In genomic region chr19:39212377-39212742, GRCh38 we compare ENCODE assay signal across 9 cellular contexts. TPM values are rescaled to one million over a fixed set of nuclear protein-coding genes. Genes with fewer than 3 reads are reported as not detected.
A peak's percentile ranks its signal among the peaks of the same experiment; 100 is the strongest.
DNase-seq lines count a peak whose midpoint lies in the region; ATAC-seq and TF ChIP-seq lines count a peak whose summit lies in the region.
"Had no signal": no experiment of that assay in that cellular context is flagged by ENCODE, and none has a peak within 500 bp of the region (broad histone marks: within the 10 kb centered on the region; RNA-seq: fewer than 3 reads in every experiment).

No MANE protein-coding gene starts in this region.

- TF ChIP-seq CTCF in CD8-positive, alpha-beta T cell (IDR thresholded peaks at IDR 0.05), result peak; percentile 47
- TF ChIP-seq CTCF in activated CD8-positive, alpha-beta T cell treated with anti-CD3 and anti-CD28 coated beads for 36 hours (IDR thresholded peaks at IDR 0.05), result peak; percentile 68
- peak; percentile 23 for TF ChIP-seq CTCF in fibroblast of the aortic adventitia (IDR thresholded peaks at IDR 0.05; ENCODE audit: insufficient read depth, low read length)
- TF ChIP-seq CTCF in prostate gland (IDR thresholded peaks at IDR 0.05), result peak in 1 of 4 experiments; percentile 22
- no peak for TF ChIP-seq CTCF in sigmoid colon (IDR thresholded peaks at IDR 0.05)

- WGBS in prostate gland, result 23% methylated on average over 8 of the region's 8 CpGs
- 17 to 27% methylated on average over 8 of the region's 8 CpGs for WGBS in sigmoid colon, 2 donors

- H3K27me3 Mint-ChIP-seq in CD8-positive, alpha-beta T cell (ENCODE audit: low read depth), result peaks cover 10% of the 10 kb centered on the region
- peaks cover 5% of the 10 kb centered on the region for H3K27me3 Mint-ChIP-seq in activated CD8-positive, alpha-beta T cell treated with anti-CD3 and anti-CD28 coated beads for 36 hours

- no peak overlapping the region for H3K27ac Mint-ChIP-seq in CD8-positive, alpha-beta T cell
- no peak overlapping the region for H3K27ac Mint-ChIP-seq in activated CD8-positive, alpha-beta T cell treated with anti-CD3 and anti-CD28 coated beads for 36 hours

- TF ChIP-seq POLR2A in prostate gland (IDR thresholded peaks at IDR 0.05), result no peak
- TF ChIP-seq POLR2A in sigmoid colon (IDR thresholded peaks at IDR 0.05), result no peak

- peak; percentile 28 to 78 (median 54) for DNase-seq in CD8-positive, alpha-beta T cell
- DNase-seq in MG63 (peak; percentile 15), fibroblast of the aortic adventitia (ENCODE audit: low read depth) (peak; percentile 10), prostate gland (ENCODE audit: low spot score) (no peak), sigmoid colon (no peak)
- DNase-seq in activated CD8-positive, alpha-beta T cell treated with anti-CD3 and anti-CD28 coated beads for 36 hours, result peak; percentile 85
- DNase-seq in stimulated activated CD4-positive, alpha-beta T cell treated with anti-CD3 and anti-CD28 coated beads, Interleukin-4, amount 100 ng/mL, for 48 hours (ENCODE audit: low read depth in 2 of 2), result peak; percentile 55 to 56

- H3K27ac ChIP-seq in CD8-positive, alpha-beta T cell (ENCODE audit: low read depth, low read length), result no peak overlapping the region
- H3K27ac ChIP-seq in prostate gland (no peak overlapping the region), sigmoid colon (no peak overlapping the region)

- no peak overlapping the region for H3K4me3 Mint-ChIP-seq in CD8-positive, alpha-beta T cell
- H3K4me3 Mint-ChIP-seq in activated CD8-positive, alpha-beta T cell treated with anti-CD3 and anti-CD28 coated beads for 36 hours, result no peak overlapping the region

- no peaks in the 10 kb centered on the region for H3K36me3 Mint-ChIP-seq in CD8-positive, alpha-beta T cell
- no peaks in the 10 kb centered on the region for H3K36me3 Mint-ChIP-seq in activated CD8-positive, alpha-beta T cell treated with anti-CD3 and anti-CD28 coated beads for 36 hours (ENCODE audit: low read depth)

- CTCF ChIA-PET in CD8-positive, alpha-beta T cell (lab: Charles Lee), result interaction anchor here (0.5 to 3.8 kb wide), 7 partner anchors 89 to 215 kb away, joined by 3 to 20 read pairs (median 4); partner anchors contain the start of gene GMFG
- CTCF ChIA-PET in activated CD8-positive, alpha-beta T cell treated with anti-CD3 and anti-CD28 coated beads for 36 hours (lab: Charles Lee), result interaction anchor here (0.6 to 3.4 kb wide), 10 partner anchors 9 to 221 kb away, joined by 3 to 15 read pairs (median 4); partner anchors contain the start of genes PLEKHG2 and SYCN

- no peaks in the 10 kb centered on the region for H3K36me3 ChIP-seq in CD8-positive, alpha-beta T cell (ENCODE audit: insufficient read depth, low read length)
- no peaks in the 10 kb centered on the region for H3K36me3 ChIP-seq in MG63
- H3K36me3 ChIP-seq in prostate gland, result no peaks in the 10 kb centered on the region
- H3K36me3 ChIP-seq in sigmoid colon, result no peaks in the 10 kb centered on the region

- no peaks in the 10 kb centered on the region for H3K4me1 Mint-ChIP-seq in CD8-positive, alpha-beta T cell (ENCODE audit: low read depth)
- H3K4me1 Mint-ChIP-seq in activated CD8-positive, alpha-beta T cell treated with anti-CD3 and anti-CD28 coated beads for 36 hours (ENCODE audit: low read depth), result no peaks in the 10 kb centered on the region

- H3K9me3 Mint-ChIP-seq in CD8-positive, alpha-beta T cell, result no peaks in the 10 kb centered on the region
- no peaks in the 10 kb centered on the region for H3K9me3 Mint-ChIP-seq in activated CD8-positive, alpha-beta T cell treated with anti-CD3 and anti-CD28 coated beads for 36 hours

- no peak overlapping the region for H3K4me3 ChIP-seq in CD8-positive, alpha-beta T cell (ENCODE audit: low read depth, low read length)
- H3K4me3 ChIP-seq in MG63 (no peak overlapping the region), fibroblast of the aortic adventitia (ENCODE audit: low read depth, low read length) (no peak overlapping the region), prostate gland (no peak overlapping the region), sigmoid colon (no peak overlapping the region)

- TF ChIP-seq EP300 in sigmoid colon (IDR thresholded peaks at IDR 0.05), result no peak

- no peaks in the 10 kb centered on the region for H3K4me1 ChIP-seq in CD8-positive, alpha-beta T cell (ENCODE audit: insufficient read depth, low read length)
- H3K4me1 ChIP-seq in prostate gland (replicated peaks) (no peaks in the 10 kb centered on the region), sigmoid colon (no peaks in the 10 kb centered on the region)

- H3K27me3 ChIP-seq in CD8-positive, alpha-beta T cell (ENCODE audit: insufficient read depth, low read length), result no peaks in the 10 kb centered on the region
- H3K27me3 ChIP-seq in MG63, result no peaks in the 10 kb centered on the region
- H3K27me3 ChIP-seq in prostate gland (replicated peaks; ENCODE audit: insufficient read depth), result no peaks in the 10 kb centered on the region
- peaks cover 0 to 9% (median 0%) of the 10 kb centered on the region in 3 donors for H3K27me3 ChIP-seq in sigmoid colon

- no peaks in the 10 kb centered on the region for H3K9me3 ChIP-seq in CD8-positive, alpha-beta T cell (ENCODE audit: low read length)
- H3K9me3 ChIP-seq in MG63 (no peaks in the 10 kb centered on the region), prostate gland (no peaks in the 10 kb centered on the region), sigmoid colon (peaks cover 0 to 7% (median 3%) of the 10 kb centered on the region in 4 donors)

- POLR2A ChIA-PET in CD8-positive, alpha-beta T cell (lab: Charles Lee), result interaction anchor here (0.7 kb wide), 1 partner anchor 65 kb away, joined by 3 read pairs; no protein-coding TSS in a partner anchor
- POLR2A ChIA-PET in activated CD8-positive, alpha-beta T cell treated with anti-CD3 and anti-CD28 coated beads for 36 hours (lab: Charles Lee), result interaction anchor here (0.7 kb wide), 1 partner anchor 9 kb away, joined by 3 read pairs; no protein-coding TSS in a partner anchor

- peak; percentile 73 for ATAC-seq in CD8-positive, alpha-beta T cell
- ATAC-seq in activated CD8-positive, alpha-beta T cell treated with anti-CD3 and anti-CD28 coated beads for 36 hours, result peak; percentile 98
- ATAC-seq in HG03354 (IDR thresholded peaks at IDR 0.05; ENCODE audit: poor library complexity, severe bottlenecking, unreplicated experiment), result no peak

- intact Hi-C loops in CD8-positive, alpha-beta T cell (cut with DNase I, micrococcal nuclease), result loop anchor here (1.0 to 5.0 kb wide), 3 partner anchors 116 to 200 kb away; partner anchors contain the start of gene PLEKHG2 (in 1 of the 2)
- intact Hi-C loops in activated CD8-positive, alpha-beta T cell treated with anti-CD3 and anti-CD28 coated beads for 36 hours (cut with micrococcal nuclease), result loop anchor here (5.0 kb wide), 1 partner anchor 115 kb away; no protein-coding TSS in a partner anchor
- intact Hi-C loops in prostate gland (cut with DNase I), result no loop called here
- intact Hi-C loops in sigmoid colon (cut with DNase I), result no loop called here

RNA-seq across cellular contexts. Expression of gene SYCN, which starts 8.3 kb away (rescaled TPM):
- not detected for total RNA-seq in CD8-positive, alpha-beta T cell
- not detected in 2 replicates for total RNA-seq in MG63 (2014; rRNA removed; shearing (Covaris generic); ENCODE audit: low replicate concordance)
- not detected for total RNA-seq in activated CD8-positive, alpha-beta T cell treated with anti-CD3 and anti-CD28 coated beads for 36 hours
- total RNA-seq in fibroblast of the aortic adventitia (ENCODE audit: low replicate concordance) (not detected in 2 replicates), prostate gland (100 to 1,000 TPM in 1 of 2 donors, not detected in 1; 165 TPM), sigmoid colon (not detected)
- not detected for polyA plus RNA-seq in sigmoid colon
- total RNA-seq: mononuclear cell had no signal

RNA-seq across cellular contexts. Expression of gene NCCRP1, which starts 15.6 kb away (rescaled TPM):
- total RNA-seq in CD8-positive, alpha-beta T cell, result not detected
- not detected in 2 replicates for total RNA-seq in MG63 (2014; rRNA removed; shearing (Covaris generic); ENCODE audit: low replicate concordance)
- total RNA-seq in activated CD8-positive, alpha-beta T cell treated with anti-CD3 and anti-CD28 coated beads for 36 hours, result not detected
- not detected in 2 replicates for total RNA-seq in fibroblast of the aortic adventitia (ENCODE audit: low replicate concordance)
- 1 to 10 TPM; 1.4 to 2.7 TPM for total RNA-seq in prostate gland
- total RNA-seq in sigmoid colon, result under 1 TPM in 1 of 4 donors, not detected in 3; 0.41 TPM
- polyA plus RNA-seq in sigmoid colon, result under 1 TPM in 2 of 3 donors, not detected in 1; 0.52 to 0.60 TPM
- total RNA-seq: mononuclear cell had no signal

RNA-seq across cellular contexts. Expression of gene IFNL3, which starts 32.4 kb away (rescaled TPM):
- not detected for total RNA-seq in CD8-positive, alpha-beta T cell
- total RNA-seq in MG63 (2014; rRNA removed; shearing (Covaris generic); ENCODE audit: low replicate concordance), result not detected in 2 replicates
- not detected for total RNA-seq in activated CD8-positive, alpha-beta T cell treated with anti-CD3 and anti-CD28 coated beads for 36 hours
- not detected in 2 replicates for total RNA-seq in fibroblast of the aortic adventitia (ENCODE audit: low replicate concordance)
- total RNA-seq in prostate gland, result not detected
- total RNA-seq in sigmoid colon, result not detected
- polyA plus RNA-seq in sigmoid colon, result under 1 TPM in 1 of 3 donors, not detected in 2; 0.22 TPM
- total RNA-seq: mononuclear cell had no signal

RNA-seq across cellular contexts. Expression of gene IFNL4, which starts 36.3 kb away (rescaled TPM):
- total RNA-seq in CD8-positive, alpha-beta T cell, result not detected
- total RNA-seq in MG63 (2014; rRNA removed; shearing (Covaris generic); ENCODE audit: low replicate concordance), result not detected in 2 replicates
- total RNA-seq in activated CD8-positive, alpha-beta T cell treated with anti-CD3 and anti-CD28 coated beads for 36 hours, result not detected
- total RNA-seq in fibroblast of the aortic adventitia (ENCODE audit: low replicate concordance) (not detected in 2 replicates), prostate gland (not detected), sigmoid colon (not detected)
- polyA plus RNA-seq in sigmoid colon, result not detected

RNA-seq across cellular contexts. Expression of gene IFNL2, which starts 55.8 kb away (rescaled TPM):
- not detected for total RNA-seq in CD8-positive, alpha-beta T cell
- total RNA-seq in MG63 (2014; rRNA removed; shearing (Covaris generic); ENCODE audit: low replicate concordance), result not detected in 2 replicates
- total RNA-seq in activated CD8-positive, alpha-beta T cell treated with anti-CD3 and anti-CD28 coated beads for 36 hours, result not detected
- total RNA-seq in fibroblast of the aortic adventitia (ENCODE audit: low replicate concordance) (not detected in 2 replicates), prostate gland (not detected), sigmoid colon (not detected)
- polyA plus RNA-seq in sigmoid colon, result not detected
- total RNA-seq: mononuclear cell had no signal

Comparison
In these comparisons a context has a peak if more than half of its experiments do, and no peak if none do; other contexts are left out.
1. DNase-seq: peak in CD8-positive, alpha-beta T cell (7 of 7), MG63 (single experiment), activated CD8-positive, alpha-beta T cell treated with anti-CD3 and anti-CD28 coated beads for 36 hours (single experiment), fibroblast of the aortic adventitia (single experiment) and stimulated activated CD4-positive, alpha-beta T cell treated with anti-CD3 and anti-CD28 coated beads, Interleukin-4, amount 100 ng/mL, for 48 hours (2 of 2); none in prostate gland (single experiment) and sigmoid colon (single experiment).
2. CTCF ChIP-seq: peak in CD8-positive, alpha-beta T cell (single experiment), activated CD8-positive, alpha-beta T cell treated with anti-CD3 and anti-CD28 coated beads for 36 hours (single experiment) and fibroblast of the aortic adventitia (single experiment); none in sigmoid colon (0 of 4).
3. intact Hi-C loops: an anchor here in CD8-positive, alpha-beta T cell (1.0 to 5.0 kb wide) and activated CD8-positive, alpha-beta T cell treated with anti-CD3 and anti-CD28 coated beads for 36 hours (5.0 kb wide); none called in prostate gland and sigmoid colon.